15 cellular contexts compared by ENCODE assay signal in the genomic region with DNA sequence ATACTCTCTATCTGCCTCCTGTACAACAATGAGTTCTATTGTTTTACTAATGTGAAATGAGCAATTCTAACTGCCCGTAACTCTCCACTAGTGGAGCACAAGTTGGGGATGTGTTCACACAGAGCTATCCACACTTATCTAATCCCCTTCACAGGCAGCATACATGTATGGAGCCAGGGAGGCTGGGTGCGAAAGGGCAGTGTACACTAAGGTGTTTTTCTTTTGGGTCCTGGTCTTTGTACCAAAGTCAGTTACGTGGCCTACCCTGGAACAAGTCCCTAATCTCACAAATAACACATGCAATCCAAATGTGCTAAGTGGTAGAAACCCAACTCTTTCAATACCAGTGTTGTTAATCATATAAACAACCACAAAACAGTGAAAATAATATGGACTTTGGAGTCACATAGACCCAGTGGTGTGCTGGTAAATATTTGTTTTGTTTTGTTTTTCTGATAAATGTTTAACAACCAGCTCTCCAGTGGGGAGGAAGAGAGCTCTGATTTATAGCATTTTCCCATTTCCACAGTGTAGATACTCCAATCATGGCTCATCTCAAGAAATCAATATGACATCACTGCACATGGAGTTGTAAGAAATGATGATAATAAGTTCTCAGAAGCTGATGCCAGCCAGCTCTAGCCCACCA.
"Had no signal": no experiment of that assay in that cellular context is flagged by ENCODE, and none has a peak within 500 bp of the region (broad histone marks: within the 10 kb centered on the region; RNA-seq: fewer than 3 reads in every experiment).

No MANE protein-coding gene starts in this region.

- H3K9me3 ChIP-seq: pancreas had no signal

- DNase-seq: activated CD4-positive, alpha-beta T cell treated with anti-CD3 and anti-CD28 coated beads for 1 hour; activated CD4-positive, alpha-beta T cell treated with anti-CD3 and anti-CD28 coated beads, Interleukin-2, amount 50 U/mL, for 4 hours; activated naive CD8-positive, alpha-beta T cell treated with anti-CD3 and anti-CD28 coated beads for 36 hours; amniotic stem cell; central memory CD4-positive, alpha-beta T cell; heart right ventricle; immature natural killer cell; natural killer cell; pancreas; stimulated activated CD4-positive, alpha-beta T cell treated with anti-CD3 and anti-CD28 coated beads, Interleukin-12 subunit alpha, Interleukin-12 subunit beta, amount 100 ng/mL, for 4 hours; stimulated activated CD4-positive, alpha-beta T cell treated with anti-CD3 and anti-CD28 coated beads, Interleukin-1b, Interleukin-23, amount 100 ng/mL, for 48 hours; stimulated activated naive CD4-positive, alpha-beta T cell treated with Interleukin-2 at 50 U/mL for 16 hours had no signal

- ATAC-seq: gastroesophageal sphincter, heart right ventricle, natural killer cell had no signal

- H3K4me3 ChIP-seq: gastroesophageal sphincter, heart right ventricle, pancreas, tibial nerve had no signal

- H3K27me3 ChIP-seq: gastroesophageal sphincter, heart right ventricle, pancreas, tibial nerve had no signal

- H3K27ac ChIP-seq: gastroesophageal sphincter, heart right ventricle, pancreas, tibial nerve, VCaP had no signal

- H3K4me1 ChIP-seq: gastroesophageal sphincter, pancreas, tibial nerve had no signal

- H3K36me3 ChIP-seq: gastroesophageal sphincter, heart right ventricle, pancreas, tibial nerve had no signal
